ENCODE assay signal across 15 cellular contexts in genomic region chr2:11520092-11520693, GRCh38. TPM values are rescaled to one million over a fixed set of nuclear protein-coding genes. Genes with fewer than 3 reads are reported as not detected.
DNase-seq lines count a peak whose midpoint lies in the region; ATAC-seq and TF ChIP-seq lines count a peak whose summit lies in the region.
"Had no signal": no experiment of that assay in that cellular context is flagged by ENCODE, and none has a peak within 500 bp of the region (broad histone marks: within the 10 kb centered on the region; RNA-seq: fewer than 3 reads in every experiment).

No MANE protein-coding gene starts in this region.

- peak overlapping the region; percentile 46 to 89 for H3K27ac ChIP-seq in uterus
- H3K27ac ChIP-seq: GM23248 had no signal

- no peak for TF ChIP-seq CTCF in uterus (IDR thresholded peaks at IDR 0.05)

- H3K36me3 ChIP-seq in uterus, result no peaks in the 10 kb centered on the region

- intact Hi-C loops in uterus (cut with DNase I; ENCODE audit: low total_unique reads), result no loop called here

- H3K4me1 ChIP-seq in uterus, result no peaks in the 10 kb centered on the region

- no peaks in the 10 kb centered on the region for H3K27me3 ChIP-seq in uterus

- no peak overlapping the region for H3K4me3 ChIP-seq in uterus
- H3K4me3 ChIP-seq: GM23248 had no signal

- TF ChIP-seq POLR2A in uterus (IDR thresholded peaks at IDR 0.05), result no peak

- DNase-seq in HT-29 (ENCODE audit: low spot score) (peak; percentile 12), astrocyte of the hippocampus (ENCODE audit: low read depth, low spot score) (peak; percentile 20), iPS-NIHi7 (ENCODE audit: extremely low spot score) (peak; percentile 15), uterus (no peak), NCI-H774 (lab: John Stamatoyannopoulos, UW) (no peak)
- DNase-seq: CD8-positive, alpha-beta T cell; COR-L47; DMS153; DMS79 treated with DMSO at 0.1 percent for 48 hours; EL; GDM1; GM23248; H9 had no signal

- ATAC-seq in HG03025 (IDR thresholded peaks at IDR 0.05; ENCODE audit: low FRiP score, unreplicated experiment), result no peak
- no peak for ATAC-seq in GM21528 (IDR thresholded peaks at IDR 0.05; ENCODE audit: low FRiP score, unreplicated experiment)
- ATAC-seq: CD8-positive, alpha-beta T cell had no signal

- no peaks in the 10 kb centered on the region for H3K9me3 ChIP-seq in uterus

RNA-seq across cellular contexts. Expression of gene GREB1, which starts 13.7 kb away (rescaled TPM):
- total RNA-seq in HT-29 (2014; rRNA removed; shearing (Covaris generic)), result 0.03 TPM in 1 of 2 replicates, not detected in the other
- total RNA-seq in uterus, result 100 to 1,000 TPM in 2 of 4 donors, 10 to 100 TPM in 2; 20.3 to 166 (median 78.8) TPM
- total RNA-seq: GM23248 had no signal

RNA-seq across cellular contexts. Expression of gene E2F6, which starts 54.2 kb away (rescaled TPM):
- 23.7 and 23.9 TPM in 2 replicates for total RNA-seq in HT-29 (2014; rRNA removed; shearing (Covaris generic))
- total RNA-seq in uterus, result 10 to 100 TPM; 10.2 to 25.0 (median 20.7) TPM

Comparison
In these comparisons a context has a peak if more than half of its experiments do, and no peak if none do; other contexts are left out.
1. DNase-seq: peak in HT-29 (single experiment), astrocyte of the hippocampus (single experiment) and iPS-NIHi7 (single experiment); none in uterus (0 of 2) and NCI-H774 (single experiment).
2. RNA of gene GREB1, which starts 13.7 kb away (total RNA-seq): 20.3 to 166 TPM in uterus; 0.03 TPM in HT-29; every median in the first group is over 10 times any median in the second.